In genomic region chr2:216002693-216003092, GRCh38 we compare ENCODE assay signal across 1 cellular context.
TF ChIP-seq lines count a peak whose summit lies in the region.

No MANE protein-coding gene starts in this region.

TF ChIP-seq in HepG2, 621 proteins besides CTCF, POLR2A, EP300 and RAD21 (continued from another document):
- TF ChIP-seq, protein P1, sequence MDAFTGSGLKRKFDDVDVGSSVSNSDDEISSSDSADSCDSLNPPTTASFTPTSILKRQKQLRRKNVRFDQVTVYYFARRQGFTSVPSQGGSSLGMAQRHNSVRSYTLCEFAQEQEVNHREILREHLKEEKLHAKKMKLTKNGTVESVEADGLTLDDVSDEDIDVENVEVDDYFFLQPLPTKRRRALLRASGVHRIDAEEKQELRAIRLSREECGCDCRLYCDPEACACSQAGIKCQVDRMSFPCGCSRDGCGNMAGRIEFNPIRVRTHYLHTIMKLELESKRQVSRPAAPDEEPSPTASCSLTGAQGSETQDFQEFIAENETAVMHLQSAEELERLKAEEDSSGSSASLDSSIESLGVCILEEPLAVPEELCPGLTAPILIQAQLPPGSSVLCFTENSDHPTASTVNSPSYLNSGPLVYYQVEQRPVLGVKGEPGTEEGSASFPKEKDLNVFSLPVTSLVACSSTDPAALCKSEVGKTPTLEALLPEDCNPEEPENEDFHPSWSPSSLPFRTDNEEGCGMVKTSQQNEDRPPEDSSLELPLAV (CRISPR knock-in tag; conservative IDR thresholded peaks at IDR 0.05; ENCODE audit: low read depth): no peak
- 0 out of 2 replicates have a peak, but pooled peaks have one; percentile 24 for TF ChIP-seq IKZF1 (IDR thresholded peaks at IDR 0.05)
